Comparison of ENCODE assay signal across 1 cellular context in the genomic region with DNA sequence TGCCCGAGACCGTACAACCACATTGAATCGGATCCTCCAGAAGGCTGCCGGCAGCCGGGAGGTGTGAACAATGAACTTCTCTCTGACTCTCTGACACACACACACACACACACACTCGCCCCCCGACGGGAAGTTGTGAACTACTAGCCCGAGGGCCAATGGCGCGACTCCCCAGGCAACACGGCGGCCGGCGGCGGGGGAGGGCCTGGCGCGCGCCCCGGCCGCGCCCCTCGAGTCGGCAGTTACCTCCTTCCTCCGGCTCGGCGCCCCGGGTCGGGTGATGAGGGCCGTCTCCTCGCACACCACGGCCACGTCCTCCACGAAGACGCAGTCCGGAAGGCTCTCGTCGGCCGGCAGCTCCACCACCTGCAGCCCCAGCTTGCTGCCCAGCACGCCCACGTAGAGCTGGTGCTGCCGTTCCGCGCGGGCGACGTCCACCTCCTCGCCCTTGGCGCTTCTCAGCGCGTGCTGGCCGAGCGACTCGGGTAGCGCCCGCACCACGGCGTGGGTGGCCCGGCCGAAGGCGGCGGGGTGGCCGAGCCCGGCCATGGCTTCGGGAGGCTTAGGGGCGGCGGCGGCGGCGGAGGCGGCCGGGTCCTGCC.
TF ChIP-seq lines count a peak whose summit lies in the region.

No MANE protein-coding gene starts in this region.

TF ChIP-seq in GM12878, 131 proteins besides CTCF, POLR2A, EP300 and RAD21:
- TF ChIP-seq, protein P1, sequence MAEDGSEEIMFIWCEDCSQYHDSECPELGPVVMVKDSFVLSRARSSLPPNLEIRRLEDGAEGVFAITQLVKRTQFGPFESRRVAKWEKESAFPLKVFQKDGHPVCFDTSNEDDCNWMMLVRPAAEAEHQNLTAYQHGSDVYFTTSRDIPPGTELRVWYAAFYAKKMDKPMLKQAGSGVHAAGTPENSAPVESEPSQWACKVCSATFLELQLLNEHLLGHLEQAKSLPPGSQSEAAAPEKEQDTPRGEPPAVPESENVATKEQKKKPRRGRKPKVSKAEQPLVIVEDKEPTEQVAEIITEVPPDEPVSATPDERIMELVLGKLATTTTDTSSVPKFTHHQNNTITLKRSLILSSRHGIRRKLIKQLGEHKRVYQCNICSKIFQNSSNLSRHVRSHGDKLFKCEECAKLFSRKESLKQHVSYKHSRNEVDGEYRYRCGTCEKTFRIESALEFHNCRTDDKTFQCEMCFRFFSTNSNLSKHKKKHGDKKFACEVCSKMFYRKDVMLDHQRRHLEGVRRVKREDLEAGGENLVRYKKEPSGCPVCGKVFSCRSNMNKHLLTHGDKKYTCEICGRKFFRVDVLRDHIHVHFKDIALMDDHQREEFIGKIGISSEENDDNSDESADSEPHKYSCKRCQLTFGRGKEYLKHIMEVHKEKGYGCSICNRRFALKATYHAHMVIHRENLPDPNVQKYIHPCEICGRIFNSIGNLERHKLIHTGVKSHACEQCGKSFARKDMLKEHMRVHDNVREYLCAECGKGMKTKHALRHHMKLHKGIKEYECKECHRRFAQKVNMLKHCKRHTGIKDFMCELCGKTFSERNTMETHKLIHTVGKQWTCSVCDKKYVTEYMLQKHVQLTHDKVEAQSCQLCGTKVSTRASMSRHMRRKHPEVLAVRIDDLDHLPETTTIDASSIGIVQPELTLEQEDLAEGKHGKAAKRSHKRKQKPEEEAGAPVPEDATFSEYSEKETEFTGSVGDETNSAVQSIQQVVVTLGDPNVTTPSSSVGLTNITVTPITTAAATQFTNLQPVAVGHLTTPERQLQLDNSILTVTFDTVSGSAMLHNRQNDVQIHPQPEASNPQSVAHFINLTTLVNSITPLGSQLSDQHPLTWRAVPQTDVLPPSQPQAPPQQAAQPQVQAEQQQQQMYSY (CRISPR knock-in tag; IDR thresholded peaks at IDR 0.05), result no peak
- TF ChIP-seq HDAC6 (IDR thresholded peaks at IDR 0.05; ENCODE audit: unreplicated experiment) (peak; percentile 81), BHLHE40 (IDR thresholded peaks at IDR 0.05; ENCODE audit: borderline replicate concordance in 1 of 2, low read depth in 2 of 2, low read length in 1 of 2) (peak in 1 of 2 experiments; percentile 27; a peak in 1 of 4 replicates), IKZF1 (conservative IDR thresholded peaks at IDR 0.05) (peak; percentile 48)
